ENCODE assay signal across 9 cellular contexts in the genomic region with DNA sequence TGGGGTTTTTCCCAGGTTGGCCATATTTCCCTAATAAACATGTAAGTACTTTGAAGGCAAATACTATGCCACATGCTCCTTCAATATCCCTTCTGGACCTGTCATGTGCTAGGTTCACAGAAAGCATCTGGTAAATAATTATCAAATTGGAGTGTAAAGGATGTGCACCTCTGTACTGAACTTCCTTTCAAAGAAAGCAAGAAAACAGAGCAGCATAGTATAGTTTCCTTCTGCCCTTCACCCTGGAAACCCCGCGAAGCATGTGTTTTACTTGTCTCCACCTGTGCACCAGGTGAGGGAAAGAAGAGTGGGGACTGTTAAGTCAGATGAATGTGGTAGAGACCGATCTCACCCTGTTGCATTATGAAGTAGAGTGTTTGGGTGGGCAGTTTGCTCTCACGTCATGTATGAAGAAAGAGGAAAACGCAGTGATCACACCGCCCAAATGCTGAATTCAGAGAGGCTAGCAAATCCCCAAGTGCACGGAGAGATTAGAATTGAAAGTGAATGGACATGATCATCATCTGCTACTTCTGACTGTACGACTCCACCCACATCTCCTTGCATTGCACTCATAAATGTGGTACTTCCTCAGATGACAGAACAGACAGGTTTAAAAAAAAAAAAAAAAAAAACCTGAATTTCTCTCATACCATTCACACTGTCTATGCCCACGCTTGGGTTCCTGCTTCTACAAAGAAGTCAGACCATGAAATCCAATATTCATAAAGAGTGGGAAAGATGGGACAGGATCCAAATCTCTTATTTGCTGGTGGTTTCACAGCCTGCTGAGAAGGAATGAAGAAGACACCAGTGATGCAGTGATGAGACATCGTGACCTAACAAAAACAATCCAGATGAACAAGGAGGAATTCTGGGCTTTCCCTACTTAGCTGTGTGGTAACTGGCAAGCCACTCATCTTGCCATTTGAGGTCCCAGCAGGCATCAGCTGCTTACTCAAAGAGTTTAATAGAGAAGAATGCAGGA.
A peak's percentile ranks its signal among the peaks of the same experiment; 100 is the strongest.
DNase-seq lines count a peak whose midpoint lies in the region; ATAC-seq lines count a peak whose summit lies in the region.
"Had no signal": no experiment of that assay in that cellular context is flagged by ENCODE, and none has a peak within 500 bp of the region (broad histone marks: within the 10 kb centered on the region; RNA-seq: fewer than 3 reads in every experiment).

No MANE protein-coding gene starts in this region.

- intact Hi-C loops in activated CD4-positive, alpha-beta T cell treated with anti-CD3 and anti-CD28 coated beads for 36 hours (cut with DNase I, micrococcal nuclease), result no loop called here

- CTCF ChIA-PET in activated CD4-positive, alpha-beta T cell treated with anti-CD3 and anti-CD28 coated beads for 36 hours (lab: Charles Lee), result no interaction called here

- H3K27ac Mint-ChIP-seq in activated CD4-positive, alpha-beta T cell treated with anti-CD3 and anti-CD28 coated beads for 36 hours, result peak overlapping the region; percentile 52
- no peak overlapping the region for H3K27ac Mint-ChIP-seq in stimulated activated effector memory CD8-positive, alpha-beta T cell treated with anti-CD3 and anti-CD28 coated beads, Interleukin-12 subunit alpha, Interleukin-12 subunit beta, amount 100 ng/mL, for 72 hours
- H3K27ac Mint-ChIP-seq: type B pancreatic cell had no signal

- DNase-seq in activated CD4-positive, alpha-beta T cell treated with anti-CD3 and anti-CD28 coated beads for 36 hours, result peak; percentile 12
- DNase-seq in activated CD4-positive, alpha-beta T cell treated with anti-CD3 and anti-CD28 coated beads, Interleukin-2, amount 50 U/mL, for 48 hours, result no peak
- DNase-seq in T1000 (lab: John Stamatoyannopoulos, UW), result peak; percentile 67
- no peak for DNase-seq in stimulated activated effector memory CD8-positive, alpha-beta T cell treated with anti-CD3 and anti-CD28 coated beads, Interleukin-12 subunit alpha, Interleukin-12 subunit beta, amount 100 ng/mL, for 72 hours (ENCODE audit: low spot score in 2 of 2)
- no peak for DNase-seq in cerebellar cortex (ENCODE audit: low spot score)
- no peak for DNase-seq in glomerular visceral epithelial cell (ENCODE audit: extremely low spot score)

- peak; percentile 92 for ATAC-seq in activated CD4-positive, alpha-beta T cell treated with anti-CD3 and anti-CD28 coated beads for 36 hours
- peak; percentile 74 for ATAC-seq in HG03159 (IDR thresholded peaks at IDR 0.05; ENCODE audit: unreplicated experiment)
- peak; percentile 28 for ATAC-seq in stimulated activated effector memory CD8-positive, alpha-beta T cell treated with anti-CD3 and anti-CD28 coated beads, Interleukin-12 subunit alpha, Interleukin-12 subunit beta, amount 100 ng/mL, for 72 hours
- no peak for ATAC-seq in GM21381 (IDR thresholded peaks at IDR 0.05; ENCODE audit: unreplicated experiment)

- no peaks in the 10 kb centered on the region for H3K9me3 Mint-ChIP-seq in activated CD4-positive, alpha-beta T cell treated with anti-CD3 and anti-CD28 coated beads for 36 hours (ENCODE audit: low read depth)
- peaks cover 5% of the 10 kb centered on the region for H3K9me3 Mint-ChIP-seq in stimulated activated effector memory CD8-positive, alpha-beta T cell treated with anti-CD3 and anti-CD28 coated beads, Interleukin-12 subunit alpha, Interleukin-12 subunit beta, amount 100 ng/mL, for 72 hours

- peaks cover 15% of the 10 kb centered on the region for H3K4me1 Mint-ChIP-seq in activated CD4-positive, alpha-beta T cell treated with anti-CD3 and anti-CD28 coated beads for 36 hours
- H3K4me1 Mint-ChIP-seq in stimulated activated effector memory CD8-positive, alpha-beta T cell treated with anti-CD3 and anti-CD28 coated beads, Interleukin-12 subunit alpha, Interleukin-12 subunit beta, amount 100 ng/mL, for 72 hours, result no peaks in the 10 kb centered on the region

- H3K4me3 Mint-ChIP-seq in activated CD4-positive, alpha-beta T cell treated with anti-CD3 and anti-CD28 coated beads for 36 hours, result peak overlapping the region; percentile 37
- H3K4me3 Mint-ChIP-seq in stimulated activated effector memory CD8-positive, alpha-beta T cell treated with anti-CD3 and anti-CD28 coated beads, Interleukin-12 subunit alpha, Interleukin-12 subunit beta, amount 100 ng/mL, for 72 hours, result no peak overlapping the region
- H3K4me3 Mint-ChIP-seq: type B pancreatic cell had no signal

- POLR2A ChIA-PET in activated CD4-positive, alpha-beta T cell treated with anti-CD3 and anti-CD28 coated beads for 36 hours (lab: Charles Lee), result no interaction called here

- H3K27me3 Mint-ChIP-seq in activated CD4-positive, alpha-beta T cell treated with anti-CD3 and anti-CD28 coated beads for 36 hours, result no peaks in the 10 kb centered on the region

- no peaks in the 10 kb centered on the region for H3K36me3 Mint-ChIP-seq in activated CD4-positive, alpha-beta T cell treated with anti-CD3 and anti-CD28 coated beads for 36 hours (ENCODE audit: low read depth)
- H3K36me3 Mint-ChIP-seq in stimulated activated effector memory CD8-positive, alpha-beta T cell treated with anti-CD3 and anti-CD28 coated beads, Interleukin-12 subunit alpha, Interleukin-12 subunit beta, amount 100 ng/mL, for 72 hours, result no peaks in the 10 kb centered on the region
- H3K36me3 Mint-ChIP-seq: type B pancreatic cell had no signal

Comparison
In these comparisons a context has a peak if more than half of its experiments do, and no peak if none do; other contexts are left out.
1. DNase-seq: peak in activated CD4-positive, alpha-beta T cell treated with anti-CD3 and anti-CD28 coated beads for 36 hours (single experiment) and T1000 (single experiment); none in activated CD4-positive, alpha-beta T cell treated with anti-CD3 and anti-CD28 coated beads, Interleukin-2, amount 50 U/mL, for 48 hours (0 of 2), stimulated activated effector memory CD8-positive, alpha-beta T cell treated with anti-CD3 and anti-CD28 coated beads, Interleukin-12 subunit alpha, Interleukin-12 subunit beta, amount 100 ng/mL, for 72 hours (0 of 2), cerebellar cortex (single experiment) and glomerular visceral epithelial cell (single experiment).